Comparison of ENCODE assay signal across 9 cellular contexts in the genomic region with DNA sequence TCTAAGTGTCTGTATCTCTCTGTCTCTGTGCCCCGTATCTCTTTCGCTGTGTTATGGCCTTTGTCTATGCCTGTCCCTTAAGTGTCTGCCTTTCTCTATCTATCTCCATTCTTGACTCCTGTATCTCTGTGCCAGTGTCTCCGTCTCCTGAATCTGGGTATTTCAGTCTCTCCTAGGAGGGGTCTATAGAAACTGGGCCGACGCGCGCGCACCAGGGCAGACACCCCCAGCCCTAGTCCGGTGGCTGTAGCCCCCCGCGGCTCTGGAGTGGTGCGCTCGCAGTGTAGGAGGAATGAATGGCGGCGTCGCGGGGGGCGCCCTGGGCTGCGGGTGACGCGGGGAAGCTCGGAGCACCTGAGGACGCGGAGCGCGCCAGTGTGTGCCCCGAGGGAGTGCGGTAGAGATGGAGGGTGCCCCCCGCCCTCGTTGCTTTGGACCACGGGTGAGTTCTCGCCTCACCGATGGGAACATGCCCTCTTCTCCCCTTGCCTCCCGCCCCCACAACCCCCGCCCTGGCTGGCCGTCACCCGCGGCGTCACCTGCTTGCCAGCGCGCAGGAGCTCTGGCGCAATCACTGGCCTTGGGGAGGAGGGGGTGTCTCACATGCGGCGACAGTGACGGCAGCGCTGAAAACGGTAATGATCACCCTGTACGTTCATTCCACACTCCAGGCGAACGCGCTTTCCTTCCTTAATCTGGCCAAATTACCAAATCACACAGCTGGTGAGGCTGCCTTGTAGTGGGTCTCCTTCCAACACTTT. TPM values are rescaled to one million over a fixed set of nuclear protein-coding genes. Genes with fewer than 3 reads are reported as not detected.
DNase-seq lines count a peak whose midpoint lies in the region; ATAC-seq, FAIRE-seq and TF ChIP-seq lines count a peak whose summit lies in the region.
"Had no signal": no experiment of that assay in that cellular context is flagged by ENCODE, and none has a peak within 500 bp of the region (broad histone marks: within the 10 kb centered on the region; RNA-seq: fewer than 3 reads in every experiment).

No MANE protein-coding gene starts in this region.

- peak overlapping the region; percentile 87 to 99 (median 97) for H3K4me2 ChIP-seq in BLaER1 treated with 17β-estradiol and CSF1 and Interleukin-3, amounts not matched to agents 10 nM and 100 nM
- peak overlapping the region; percentile 67 for H3K4me2 ChIP-seq in SU-DHL-6 (ENCODE audit: low read depth, low read length, poor library complexity, severe bottlenecking)
- H3K4me2 ChIP-seq in endothelial cell of umbilical vein (ENCODE audit: insufficient read depth, low read length), result peak overlapping the region; percentile 58

- BruUV-seq in endothelial cell of umbilical vein (replicated peaks; lab: Mats Ljungman, UMichigan), result no TSS peak

- H3K36me3 ChIP-seq in BLaER1 treated with 17β-estradiol and CSF1 and Interleukin-3, amounts not matched to agents 10 nM and 100 nM, result peaks cover 0 to 18% (median 4%) of the 10 kb centered on the region in 11 experiments; a peak in 6 of 22 replicates
- H3K36me3 ChIP-seq in SU-DHL-6 (ENCODE audit: low read length) (no peaks in the 10 kb centered on the region), endothelial cell of umbilical vein (ENCODE audit: control insufficient read depth in 2 of 2, extremely low read depth in 1 of 2, insufficient read depth in 2 of 2, low read length in 2 of 2) (no peaks in the 10 kb centered on the region), gastrocnemius medialis (peaks cover 0 to 7% of the 10 kb centered on the region in 2 donors)

- peaks cover 0 to 2% (median 0%) of the 10 kb centered on the region in 3 donors for H3K9me3 Mint-ChIP-seq in IgD-negative memory B cell

- intact Hi-C loops in endothelial cell of umbilical vein (cut with micrococcal nuclease), result no loop called here
- intact Hi-C loops in gastrocnemius medialis (cut with DNase I; ENCODE audit: low total_unique reads), result no loop called here

- dilution Hi-C loops in endothelial cell of umbilical vein (cut with MboI; ENCODE audit: extremely low pct_ligation_motif_present, low sequenced_read_pairs), result no loop called here

- in situ Hi-C loops in gastrocnemius medialis (cut with MboI; ENCODE audit: low sequenced_read_pairs in 4 of 4), result loop anchor here in 1 of 4 donors (25.0 kb wide), 1 partner anchor 375 kb away; a partner anchor contains a TSS

- POLR2A ChIA-PET in endothelial cell of umbilical vein (lab: Charles Lee), result no interaction called here

- peak overlapping the region in 2 of 3 donors; percentile 84 to 86 for H3K27ac Mint-ChIP-seq in IgD-negative memory B cell

- H3K9me1 ChIP-seq in endothelial cell of umbilical vein (replicated peaks; ENCODE audit: control insufficient read depth, extremely low read depth, insufficient read depth, low read length), result no peaks in the 10 kb centered on the region

- TF ChIP-seq POLR2A in endothelial cell of umbilical vein (IDR thresholded peaks at IDR 0.05; ENCODE audit: low read depth, low read length), result no peak
- TF ChIP-seq POLR2A in gastrocnemius medialis (IDR thresholded peaks at IDR 0.05), result no peak

- H3K4me3 ChIP-seq in BLaER1 treated with 17β-estradiol and CSF1 and Interleukin-3, amounts not matched to agents 10 nM and 100 nM, result peak overlapping the region; percentile 50 to 74 (median 61)
- H3K4me3 ChIP-seq in SU-DHL-6 (ENCODE audit: insufficient read depth, low read length, poor library complexity, severe bottlenecking) (peak overlapping the region; percentile 38), endothelial cell of umbilical vein (replicated peaks in 1 of 3; ENCODE audit: insufficient read depth in 1 of 3, low read depth in 1 of 3, low read length in 3 of 3) (no peak overlapping the region), gastrocnemius medialis (peak overlapping the region in 3 of 4 donors; percentile 39 to 54 (median 47))

- peaks cover 5% of the 10 kb centered on the region for H3K36me3 Mint-ChIP-seq in IgD-negative memory B cell

- CTCF ChIA-PET in endothelial cell of umbilical vein (lab: Charles Lee), result interaction anchor here (1.3 to 3.2 kb wide), 3 partner anchors 11 to 35 kb away, joined by 4 to 15 read pairs (median 6); a partner anchor contains a TSS

- DNase-seq in endothelial cell of umbilical vein (ENCODE audit: low read depth, low spot score), result peak; percentile 20
- no peak for DNase-seq in gastrocnemius medialis

- peaks cover 33% of the 10 kb centered on the region for H3K27me3 Mint-ChIP-seq in IgD-negative memory B cell

- no peak overlapping the region for H2AFZ ChIP-seq in SU-DHL-6 (ENCODE audit: low read depth, low read length, severe bottlenecking)
- peak overlapping the region; percentile 9 for H2AFZ ChIP-seq in endothelial cell of umbilical vein (ENCODE audit: low read depth, low read length)

- H3K27ac ChIP-seq in BLaER1 treated with 17β-estradiol and CSF1 and Interleukin-3, amounts not matched to agents 10 nM and 100 nM, result peak overlapping the region in 1 of 11 experiments; percentile 55; a peak in 1 of 22 replicates
- H3K27ac ChIP-seq in SU-DHL-6 (ENCODE audit: low read depth, low read length) (no peak overlapping the region), endothelial cell of umbilical vein (ENCODE audit: insufficient read depth, low read depth, low read length) (no peak overlapping the region), gastrocnemius medialis (no peak overlapping the region)
- H3K27ac ChIP-seq: foreskin keratinocyte had no signal

- no peaks in the 10 kb centered on the region for H3F3A ChIP-seq in SU-DHL-6 (ENCODE audit: insufficient read depth)

- H3K9me2 ChIP-seq in SU-DHL-6 (replicated peaks; ENCODE audit: insufficient read depth, low read length), result no peaks in the 10 kb centered on the region

- no peak for FAIRE-seq in endothelial cell of umbilical vein (lab: Jason Lieb, UNC)

- peaks cover 3 to 5% (median 4%) of the 10 kb centered on the region in 11 experiments; a peak in 19 of 22 replicates for H3K9me3 ChIP-seq in BLaER1 treated with 17β-estradiol and CSF1 and Interleukin-3, amounts not matched to agents 10 nM and 100 nM (replicated peaks in 1 of 11)
- no peaks in the 10 kb centered on the region for H3K9me3 ChIP-seq in SU-DHL-6 (ENCODE audit: insufficient read depth, low read length)
- no peaks in the 10 kb centered on the region for H3K9me3 ChIP-seq in endothelial cell of umbilical vein (replicated peaks; ENCODE audit: control insufficient read depth, insufficient read depth, low read length)
- H3K9me3 ChIP-seq in gastrocnemius medialis, result no peaks in the 10 kb centered on the region

- peak overlapping the region in 7 of 11 experiments; percentile 17 to 65 (median 50); a peak in 5 of 22 replicates for H3K9ac ChIP-seq in BLaER1 treated with 17β-estradiol and CSF1 and Interleukin-3, amounts not matched to agents 10 nM and 100 nM
- H3K9ac ChIP-seq in SU-DHL-6 (ENCODE audit: low read length) (no peak overlapping the region; the same call in 1 of the 2 replicates), endothelial cell of umbilical vein (replicated peaks; ENCODE audit: extremely low read depth, insufficient read depth, low read length) (no peak overlapping the region)

- H3K4me3 Mint-ChIP-seq in IgD-negative memory B cell, result peak overlapping the region; percentile 39 to 92 (median 88)

- H3K4me1 ChIP-seq in BLaER1 treated with 17β-estradiol and CSF1 and Interleukin-3, amounts not matched to agents 10 nM and 100 nM, result peaks cover 24 to 29% (median 27%) of the 10 kb centered on the region in 10 experiments
- H3K4me1 ChIP-seq in endothelial cell of umbilical vein (ENCODE audit: control insufficient read depth, extremely low read depth, insufficient read depth, low read length), result peaks cover 13% of the 10 kb centered on the region
- peaks cover 10 to 14% of the 10 kb centered on the region in 2 donors for H3K4me1 ChIP-seq in gastrocnemius medialis

- peaks cover 6 to 49% (median 42%) of the 10 kb centered on the region in 11 experiments; a peak in 20 of 22 replicates for H4K20me1 ChIP-seq in BLaER1 treated with 17β-estradiol and CSF1 and Interleukin-3, amounts not matched to agents 10 nM and 100 nM
- H4K20me1 ChIP-seq in SU-DHL-6 (ENCODE audit: low read depth, low read length), result no peaks in the 10 kb centered on the region
- H4K20me1 ChIP-seq in endothelial cell of umbilical vein (replicated peaks; ENCODE audit: control insufficient read depth, extremely low read depth, insufficient read depth, low read length), result no peaks in the 10 kb centered on the region

- TF ChIP-seq CTCF in SU-DHL-6 (IDR thresholded peaks at IDR 0.05; ENCODE audit: insufficient read depth, low read length, poor library complexity, severe bottlenecking), result no peak
- TF ChIP-seq CTCF in endothelial cell of umbilical vein (IDR thresholded peaks at IDR 0.05; ENCODE audit: extremely low read depth in 1 of 2, insufficient read depth in 1 of 2, low read depth in 1 of 2, low read length in 2 of 2), result no peak
- TF ChIP-seq CTCF in gastrocnemius medialis (IDR thresholded peaks at IDR 0.05 in 4 of 5, conservative IDR thresholded peaks at IDR 0.05 in 1 of 5), result no peak

- ATAC-seq in gastrocnemius medialis (no peak), HG03175 (IDR thresholded peaks at IDR 0.05; ENCODE audit: unreplicated experiment) (no peak), GM18907 (IDR thresholded peaks at IDR 0.05; ENCODE audit: unreplicated experiment) (no peak), GM18858 (IDR thresholded peaks at IDR 0.05; ENCODE audit: unreplicated experiment) (no peak)

- peaks cover 59 to 74% (median 69%) of the 10 kb centered on the region in 11 experiments for H3K27me3 ChIP-seq in BLaER1 treated with 17β-estradiol and CSF1 and Interleukin-3, amounts not matched to agents 10 nM and 100 nM
- H3K27me3 ChIP-seq in SU-DHL-6 (ENCODE audit: low read length) (no peaks in the 10 kb centered on the region), endothelial cell of umbilical vein (ENCODE audit: control insufficient read depth in 2 of 2, insufficient read depth in 2 of 2, low read length in 2 of 2) (peaks cover 26 to 36% of the 10 kb centered on the region in 2 experiments), gastrocnemius medialis (peaks cover 36 to 73% (median 51%) of the 10 kb centered on the region in 3 donors)

- H3K4me1 Mint-ChIP-seq in IgD-negative memory B cell, result peaks cover 8 to 13% (median 12%) of the 10 kb centered on the region in 3 donors

- H3K79me2 ChIP-seq in SU-DHL-6 (ENCODE audit: insufficient read depth, low read length), result no peaks in the 10 kb centered on the region
- no peaks in the 10 kb centered on the region for H3K79me2 ChIP-seq in endothelial cell of umbilical vein (ENCODE audit: control insufficient read depth, insufficient read depth, low read length)

RNA-seq across cellular contexts. Expression of a gene that starts 1.0 kb away (rescaled TPM):
- polyA plus RNA-seq in IgD-negative memory B cell, result not detected
- total RNA-seq in endothelial cell of umbilical vein, result not detected in 2 replicates
- polyA plus RNA-seq in endothelial cell of umbilical vein, result 0.11 TPM in 1 of 2 replicates, not detected in the other
- polyA plus RNA-seq in endothelial cell of umbilical vein (2011; cell fraction: cytosol; rRNA removed), result 0.06 and 0.07 TPM in 2 replicates
- polyA plus RNA-seq in endothelial cell of umbilical vein (2011; cell fraction: nucleus; rRNA removed), result not detected in 2 replicates
- polyA plus RNA-seq in endothelial cell of umbilical vein (2012), result not detected in 2 replicates
- 0.19 TPM in 1 of 2 replicates, not detected in the other for polyA minus RNA-seq in endothelial cell of umbilical vein
- polyA minus RNA-seq in endothelial cell of umbilical vein (2011; cell fraction: cytosol; rRNA and poly(A)+ RNA removed), result 5.5 TPM
- not detected in 2 replicates for polyA minus RNA-seq in endothelial cell of umbilical vein (2011; cell fraction: nucleus; rRNA and poly(A)+ RNA removed)
- not detected for total RNA-seq in gastrocnemius medialis

RNA-seq across cellular contexts. Expression of a gene that starts 12.9 kb away (rescaled TPM):
- 3.2 TPM for polyA plus RNA-seq in IgD-negative memory B cell
- 3.3 and 3.4 TPM in 2 replicates for total RNA-seq in endothelial cell of umbilical vein
- 8.0 and 9.8 TPM in 2 replicates for polyA plus RNA-seq in endothelial cell of umbilical vein
- polyA plus RNA-seq in endothelial cell of umbilical vein (2011; cell fraction: cytosol; rRNA removed), result 6.4 and 7.0 TPM in 2 replicates
- 2.3 TPM in 2 replicates for polyA plus RNA-seq in endothelial cell of umbilical vein (2011; cell fraction: nucleus; rRNA removed)
- polyA plus RNA-seq in endothelial cell of umbilical vein (2012), result 4.0 and 4.9 TPM in 2 replicates
- 7.3 and 7.5 TPM in 2 replicates for polyA minus RNA-seq in endothelial cell of umbilical vein
- 20.9 TPM for polyA minus RNA-seq in endothelial cell of umbilical vein (2011; cell fraction: cytosol; rRNA and poly(A)+ RNA removed)
- 1.4 and 1.5 TPM in 2 replicates for polyA minus RNA-seq in endothelial cell of umbilical vein (2011; cell fraction: nucleus; rRNA and poly(A)+ RNA removed)
- 10 to 100 TPM in 2 of 4 donors, 1 to 10 TPM in 2; 5.7 to 14.6 (median 8.5) TPM for total RNA-seq in gastrocnemius medialis

RNA-seq across cellular contexts. Expression of a gene that starts 13.5 kb away (rescaled TPM):
- polyA plus RNA-seq in IgD-negative memory B cell (not detected), endothelial cell of umbilical vein (not detected in 2 replicates)
- total RNA-seq in endothelial cell of umbilical vein (not detected in 2 replicates), gastrocnemius medialis (not detected)
- polyA plus RNA-seq in endothelial cell of umbilical vein (2011; cell fraction: cytosol; rRNA removed), result not detected in 2 replicates
- polyA plus RNA-seq in endothelial cell of umbilical vein (2011; cell fraction: nucleus; rRNA removed), result not detected in 2 replicates
- not detected in 2 replicates for polyA plus RNA-seq in endothelial cell of umbilical vein (2012)
- polyA minus RNA-seq in endothelial cell of umbilical vein, result not detected in 2 replicates
- not detected for polyA minus RNA-seq in endothelial cell of umbilical vein (2011; cell fraction: cytosol; rRNA and poly(A)+ RNA removed)
- not detected in 2 replicates for polyA minus RNA-seq in endothelial cell of umbilical vein (2011; cell fraction: nucleus; rRNA and poly(A)+ RNA removed)
- total RNA-seq: foreskin keratinocyte had no signal
- polyA plus RNA-seq: foreskin keratinocyte had no signal

RNA-seq across cellular contexts. Expression of a gene that starts 13.6 kb away (rescaled TPM):
- 72.3 TPM for polyA plus RNA-seq in IgD-negative memory B cell
- 37.7 and 42.9 TPM in 2 replicates for total RNA-seq in endothelial cell of umbilical vein
- 99.9 and 102 TPM in 2 replicates for polyA plus RNA-seq in endothelial cell of umbilical vein
- polyA plus RNA-seq in endothelial cell of umbilical vein (2011; cell fraction: cytosol; rRNA removed), result 39.2 and 44.1 TPM in 2 replicates
- 45.4 and 49.9 TPM in 2 replicates for polyA plus RNA-seq in endothelial cell of umbilical vein (2011; cell fraction: nucleus; rRNA removed)
- 32.7 and 35.5 TPM in 2 replicates for polyA plus RNA-seq in endothelial cell of umbilical vein (2012)
- 126 and 132 TPM in 2 replicates for polyA minus RNA-seq in endothelial cell of umbilical vein
- 129 TPM for polyA minus RNA-seq in endothelial cell of umbilical vein (2011; cell fraction: cytosol; rRNA and poly(A)+ RNA removed)
- polyA minus RNA-seq in endothelial cell of umbilical vein (2011; cell fraction: nucleus; rRNA and poly(A)+ RNA removed), result 38.5 and 50.1 TPM in 2 replicates
- 10 to 100 TPM; 35.0 to 58.1 (median 50.1) TPM for total RNA-seq in gastrocnemius medialis

RNA-seq across cellular contexts. Expression of a gene that starts 33.0 kb away (rescaled TPM):
- polyA plus RNA-seq in IgD-negative memory B cell, result 0.20 TPM
- not detected in 2 replicates for total RNA-seq in endothelial cell of umbilical vein
- polyA plus RNA-seq in endothelial cell of umbilical vein, result 0.03 TPM in 1 of 2 replicates, not detected in the other
- not detected in 2 replicates for polyA plus RNA-seq in endothelial cell of umbilical vein (2011; cell fraction: cytosol; rRNA removed)
- polyA plus RNA-seq in endothelial cell of umbilical vein (2011; cell fraction: nucleus; rRNA removed), result 0.31 TPM in 1 of 2 replicates, not detected in the other
- polyA plus RNA-seq in endothelial cell of umbilical vein (2012), result not detected in 2 replicates
- polyA minus RNA-seq in endothelial cell of umbilical vein, result not detected in 2 replicates
- not detected for polyA minus RNA-seq in endothelial cell of umbilical vein (2011; cell fraction: cytosol; rRNA and poly(A)+ RNA removed)
- polyA minus RNA-seq in endothelial cell of umbilical vein (2011; cell fraction: nucleus; rRNA and poly(A)+ RNA removed), result not detected in 2 replicates
- total RNA-seq in gastrocnemius medialis, result not detected
- total RNA-seq: foreskin keratinocyte had no signal
- polyA plus RNA-seq: foreskin keratinocyte had no signal

Comparison
In these comparisons a context has a peak if more than half of its experiments do, and no peak if none do; other contexts are left out.
1. H3K4me3 ChIP-seq: peak in BLaER1 treated with 17β-estradiol and CSF1 and Interleukin-3, amounts not matched to agents 10 nM and 100 nM (10 of 10), SU-DHL-6 (single experiment) and gastrocnemius medialis (3 of 4); none in endothelial cell of umbilical vein (0 of 3).
2. H3K9ac ChIP-seq: peak in BLaER1 treated with 17β-estradiol and CSF1 and Interleukin-3, amounts not matched to agents 10 nM and 100 nM (7 of 11); none in SU-DHL-6 (single experiment) and endothelial cell of umbilical vein (single experiment).
3. Peak in every context shown above with its lines, with median percentiles within 50 percentile points of each other: H3K4me2 ChIP-seq.